Comparison of ENCODE assay signal across 2 cellular contexts in genomic region chr16:66226762-66227161, GRCh38.
TF ChIP-seq lines count a peak whose summit lies in the region.

No MANE protein-coding gene starts in this region.

TF ChIP-seq in liver, 16 proteins besides CTCF, POLR2A, EP300 and RAD21 (continued from another document):
- TF ChIP-seq REST (IDR thresholded peaks at IDR 0.05) (no peak), MAX (IDR thresholded peaks at IDR 0.05) (no peak), FOXA1 (IDR thresholded peaks at IDR 0.05) (no peak), ZBTB33 (IDR thresholded peaks at IDR 0.05) (no peak), YY1 (IDR thresholded peaks at IDR 0.05) (no peak), HNF4A (conservative IDR thresholded peaks at IDR 0.05) (no peak), RXRA (IDR thresholded peaks at IDR 0.05) (no peak), ATF3 (IDR thresholded peaks at IDR 0.05) (no peak), EGR1 (IDR thresholded peaks at IDR 0.05; ENCODE audit: low read depth in 2 of 2) (no peak), SP1 (IDR thresholded peaks at IDR 0.05) (no peak), HNF4G (IDR thresholded peaks at IDR 0.05) (no peak)

TF ChIP-seq in HepG2, 621 proteins besides CTCF, POLR2A, EP300 and RAD21 (continued from another document):
- TF ChIP-seq PRDM4 (CRISPR knock-in tag; IDR thresholded peaks at IDR 0.05; ENCODE audit: borderline replicate concordance) = no peak
- no peak for TF ChIP-seq TOPORS (CRISPR knock-in tag; IDR thresholded peaks at IDR 0.05)
- no peak for TF ChIP-seq ZNF660 (CRISPR knock-in tag; IDR thresholded peaks at IDR 0.05; ENCODE audit: borderline replicate concordance, low read depth)
- TF ChIP-seq ZHX1 (CRISPR knock-in tag; IDR thresholded peaks at IDR 0.05; ENCODE audit: low read depth) = no peak
